ENCODE assay signal across 8 cellular contexts in the genomic region with DNA sequence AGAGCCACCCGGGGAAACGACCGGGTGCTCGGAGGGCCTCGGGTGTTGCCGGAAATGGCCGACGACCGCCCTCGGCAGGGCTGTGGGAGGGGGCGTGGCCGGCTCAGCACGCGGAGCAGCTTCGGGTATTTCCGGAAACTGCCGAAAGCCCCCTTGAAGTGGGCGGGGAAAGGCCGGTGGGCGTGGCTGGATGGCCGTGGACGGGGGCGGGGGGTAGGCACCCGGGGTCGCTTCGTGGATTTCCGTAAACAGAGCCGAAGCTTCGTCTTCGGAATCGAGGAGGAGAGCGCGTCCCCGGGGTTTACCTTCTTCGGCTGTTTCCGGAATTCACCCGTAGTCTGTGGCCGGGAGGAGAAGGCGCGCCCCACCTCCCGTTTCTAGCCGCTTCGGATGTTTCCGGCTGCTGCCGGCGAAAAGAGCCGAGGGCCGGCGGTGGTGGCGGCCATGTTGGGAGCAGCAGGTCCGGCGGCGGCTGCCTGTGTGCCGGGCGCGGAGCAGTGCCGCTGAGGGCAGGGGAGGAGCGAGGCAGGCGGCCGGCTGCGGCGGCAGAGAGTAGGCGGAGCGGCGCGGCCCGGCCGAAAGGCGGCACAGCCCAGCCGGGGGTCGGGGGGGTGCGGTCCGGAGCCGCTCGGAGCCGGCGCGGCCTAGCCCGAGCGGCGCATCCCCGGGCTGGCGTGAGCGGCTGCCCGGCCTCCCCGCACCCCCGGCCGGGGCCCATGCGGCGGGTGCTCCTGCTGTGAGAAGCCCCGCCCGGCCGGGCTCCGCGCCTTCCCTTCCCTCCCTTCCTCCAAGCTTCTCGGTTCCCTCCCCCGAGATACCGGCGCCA. TPM values are rescaled to one million over a fixed set of nuclear protein-coding genes. Genes with fewer than 3 reads are reported as not detected.
A peak's percentile ranks its signal among the peaks of the same experiment; 100 is the strongest.
DNase-seq lines count a peak whose midpoint lies in the region; ATAC-seq and TF ChIP-seq lines count a peak whose summit lies in the region.

A gene (plus strand): TSS at position 429 of the 826 bp plus-strand sequence. CDS start 397 bp downstream, at position 826.

- TF ChIP-seq EP300 in Ishikawa (IDR thresholded peaks at IDR 0.05; ENCODE audit: borderline replicate concordance) = no peak

- POLR2A ChIA-PET in PC-3 (lab: Charles Lee; ENCODE audit: unreplicated experiment) = interaction anchor here (0.6 to 1.1 kb wide), 6 partner anchors 55 to 479 kb away, joined by 3 to 11 read pairs (median 4); a partner anchor contains a TSS

- no peaks in the 10 kb centered on the region for H3K27me3 ChIP-seq in PC-3 (ENCODE audit: low read length)

- H3K4me2 ChIP-seq in PC-3 (ENCODE audit: low read length) = peak within 1 kb of the TSS; percentile 94

- peak within 1 kb of the TSS; percentile 75 for H3K4me3 ChIP-seq in PC-3 (ENCODE audit: low read length)
- H3K4me3 ChIP-seq in epithelial cell of esophagus (ENCODE audit: low read length) = peak within 1 kb of the TSS; percentile 96
- H3K4me3 ChIP-seq in mucosa of descending colon = peak within 1 kb of the TSS; percentile 81

- H3K36me3 ChIP-seq in PC-3 (ENCODE audit: low read depth, low read length) = peaks cover 2% of the 10 kb centered on the region; the same call in 1 of the 2 replicates
- no peaks in the 10 kb centered on the region for H3K36me3 ChIP-seq in mucosa of descending colon (ENCODE audit: low read depth)

- no peak for TF ChIP-seq RAD21 in Ishikawa (IDR thresholded peaks at IDR 0.05; ENCODE audit: low read depth)

- BruUV-seq in PC-3 (replicated peaks; lab: Mats Ljungman, UMichigan) = no TSS peak

- peaks cover 42% of the 10 kb centered on the region for H3K4me1 ChIP-seq in PC-3 (ENCODE audit: insufficient read depth, low read length)
- H3K4me1 ChIP-seq in mucosa of descending colon (ENCODE audit: low read depth) = peaks cover 42% of the 10 kb centered on the region

- H3K9me2 ChIP-seq in PC-3 (replicated peaks; ENCODE audit: low read length) = no peaks in the 10 kb centered on the region

- H2AFZ ChIP-seq in PC-3 (ENCODE audit: low read length) = peak within 1 kb of the TSS; percentile 78

- H3K9me3 ChIP-seq in PC-3 (ENCODE audit: low read length) (no peaks in the 10 kb centered on the region), mucosa of descending colon (no peaks in the 10 kb centered on the region)

- H3K79me2 ChIP-seq in PC-3 (ENCODE audit: low read length) = peaks cover 47% of the 10 kb centered on the region

- peak within 1 kb of the TSS; percentile 21 for H3K27ac ChIP-seq in PC-3 (ENCODE audit: low read length)

- peak; percentile 72 for ATAC-seq in GM21576 (IDR thresholded peaks at IDR 0.05; ENCODE audit: unreplicated experiment)
- ATAC-seq in PC-3 = peak; percentile 80
- ATAC-seq in mucosa of descending colon = peak; percentile 88

- H3F3A ChIP-seq in PC-3 (ENCODE audit: low read length, unreplicated experiment) = no peaks in the 10 kb centered on the region

- DNase-seq in DMS114 treated with DMSO at 0.1 percent for 48 hours (lab: John Stamatoyannopoulos, UW; ENCODE audit: unreplicated experiment) = peak; percentile 99
- DNase-seq in PC-3 = peak; percentile 99
- DNase-seq in activated T-cell treated with anti-CD3 and anti-CD28 coated beads for 48 hours (ENCODE audit: low read depth) = peak; percentile 99
- peak; percentile 98 for DNase-seq in epithelial cell of esophagus (ENCODE audit: low read depth)
- peak; percentile 98 to 100 (median 100) for DNase-seq in mucosa of descending colon
- DNase-seq in stimulated activated CD8-positive, alpha-beta memory T cell treated with anti-CD3 and anti-CD28 coated beads, Interleukin-4, amount 100 ng/mL, for 24 hours (ENCODE audit: low read depth) = peak; percentile 99

- CTCF ChIA-PET in PC-3 (lab: Charles Lee) = interaction anchor here (0.6 to 3.1 kb wide), 11 partner anchors 30 to 1001 kb away, joined by 3 to 28 read pairs (median 4); a partner anchor contains a TSS

- no peak for TF ChIP-seq CTCF in PC-3 (conservative IDR thresholded peaks at IDR 0.05; ENCODE audit: low read depth, low read length)
- TF ChIP-seq CTCF in epithelial cell of esophagus (IDR thresholded peaks at IDR 0.05; ENCODE audit: insufficient read depth, low read depth, low read length, missing control alignments) = no peak
- no peak for TF ChIP-seq CTCF in mucosa of descending colon (IDR thresholded peaks at IDR 0.05)

- H3K9ac ChIP-seq in PC-3 (ENCODE audit: low read length) = peak within 1 kb of the TSS; percentile 96

- H4K20me1 ChIP-seq in PC-3 (ENCODE audit: low read length) = peaks cover 39% of the 10 kb centered on the region

- intact Hi-C loops in PC-3 (cut with micrococcal nuclease) (loop anchor here (2.0 to 5.0 kb wide), 2 partner anchors 72 to 313 kb away; no protein-coding TSS in a partner anchor), mucosa of descending colon (cut with DNase I, micrococcal nuclease) (loop anchor here in 1 of 2 donors (5.0 to 10.0 kb wide), 2 partner anchors 108 to 316 kb away; no protein-coding TSS in a partner anchor)

TF ChIP-seq in Ishikawa, 13 proteins besides CTCF, POLR2A, EP300 and RAD21:
- TF ChIP-seq FOXM1 (IDR thresholded peaks at IDR 0.05; ENCODE audit: borderline replicate concordance, low read depth) (no peak), YY1 (IDR thresholded peaks at IDR 0.05; ENCODE audit: low read depth) (peak; percentile 90), TAF1 (IDR thresholded peaks at IDR 0.05; ENCODE audit: low read depth) (peak; percentile 39; the same call in 1 of the 2 replicates), ZBTB7A (IDR thresholded peaks at IDR 0.05; ENCODE audit: low read depth) (no peak), EGR1 (IDR thresholded peaks at IDR 0.05) (no peak), CEBPB (IDR thresholded peaks at IDR 0.05) (no peak), CREB1 (IDR thresholded peaks at IDR 0.05; ENCODE audit: low read depth) (no peak), NFIC (IDR thresholded peaks at IDR 0.05) (no peak), TCF12 (IDR thresholded peaks at IDR 0.05; ENCODE audit: low read depth) (no peak), TEAD4 (IDR thresholded peaks at IDR 0.05) (no peak)
- TF ChIP-seq, protein P1, sequence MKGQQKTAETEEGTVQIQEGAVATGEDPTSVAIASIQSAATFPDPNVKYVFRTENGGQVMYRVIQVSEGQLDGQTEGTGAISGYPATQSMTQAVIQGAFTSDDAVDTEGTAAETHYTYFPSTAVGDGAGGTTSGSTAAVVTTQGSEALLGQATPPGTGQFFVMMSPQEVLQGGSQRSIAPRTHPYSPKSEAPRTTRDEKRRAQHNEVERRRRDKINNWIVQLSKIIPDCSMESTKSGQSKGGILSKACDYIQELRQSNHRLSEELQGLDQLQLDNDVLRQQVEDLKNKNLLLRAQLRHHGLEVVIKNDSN (IDR thresholded peaks at IDR 0.05) = no peak
- TF ChIP-seq, protein P2, sequence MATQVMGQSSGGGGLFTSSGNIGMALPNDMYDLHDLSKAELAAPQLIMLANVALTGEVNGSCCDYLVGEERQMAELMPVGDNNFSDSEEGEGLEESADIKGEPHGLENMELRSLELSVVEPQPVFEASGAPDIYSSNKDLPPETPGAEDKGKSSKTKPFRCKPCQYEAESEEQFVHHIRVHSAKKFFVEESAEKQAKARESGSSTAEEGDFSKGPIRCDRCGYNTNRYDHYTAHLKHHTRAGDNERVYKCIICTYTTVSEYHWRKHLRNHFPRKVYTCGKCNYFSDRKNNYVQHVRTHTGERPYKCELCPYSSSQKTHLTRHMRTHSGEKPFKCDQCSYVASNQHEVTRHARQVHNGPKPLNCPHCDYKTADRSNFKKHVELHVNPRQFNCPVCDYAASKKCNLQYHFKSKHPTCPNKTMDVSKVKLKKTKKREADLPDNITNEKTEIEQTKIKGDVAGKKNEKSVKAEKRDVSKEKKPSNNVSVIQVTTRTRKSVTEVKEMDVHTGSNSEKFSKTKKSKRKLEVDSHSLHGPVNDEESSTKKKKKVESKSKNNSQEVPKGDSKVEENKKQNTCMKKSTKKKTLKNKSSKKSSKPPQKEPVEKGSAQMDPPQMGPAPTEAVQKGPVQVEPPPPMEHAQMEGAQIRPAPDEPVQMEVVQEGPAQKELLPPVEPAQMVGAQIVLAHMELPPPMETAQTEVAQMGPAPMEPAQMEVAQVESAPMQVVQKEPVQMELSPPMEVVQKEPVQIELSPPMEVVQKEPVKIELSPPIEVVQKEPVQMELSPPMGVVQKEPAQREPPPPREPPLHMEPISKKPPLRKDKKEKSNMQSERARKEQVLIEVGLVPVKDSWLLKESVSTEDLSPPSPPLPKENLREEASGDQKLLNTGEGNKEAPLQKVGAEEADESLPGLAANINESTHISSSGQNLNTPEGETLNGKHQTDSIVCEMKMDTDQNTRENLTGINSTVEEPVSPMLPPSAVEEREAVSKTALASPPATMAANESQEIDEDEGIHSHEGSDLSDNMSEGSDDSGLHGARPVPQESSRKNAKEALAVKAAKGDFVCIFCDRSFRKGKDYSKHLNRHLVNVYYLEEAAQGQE (IDR thresholded peaks at IDR 0.05; ENCODE audit: low read depth) = no peak
- TF ChIP-seq, protein P3, sequence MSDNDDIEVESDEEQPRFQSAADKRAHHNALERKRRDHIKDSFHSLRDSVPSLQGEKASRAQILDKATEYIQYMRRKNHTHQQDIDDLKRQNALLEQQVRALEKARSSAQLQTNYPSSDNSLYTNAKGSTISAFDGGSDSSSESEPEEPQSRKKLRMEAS (IDR thresholded peaks at IDR 0.05) = peak; percentile 46
TF ChIP-seq in Ishikawa: peak in this region for 3.

RNA-seq across cellular contexts. Expression of the gene that starts here (rescaled TPM):
- 60.1 and 66.5 TPM in 2 replicates for total RNA-seq in PC-3 (2014; rRNA removed)
- total RNA-seq in mucosa of descending colon = 100 to 1,000 TPM in 1 of 3 donors, 10 to 100 TPM in 2; 71.9 to 111 (median 94.5) TPM

Comparison
In these comparisons a context has a peak if more than half of its experiments do, and no peak if none do; other contexts are left out.
1. Peak in every context shown above with its lines: DNase-seq, ATAC-seq, H3K4me3 ChIP-seq and H3K27ac ChIP-seq.